28 cellular contexts compared by ENCODE assay signal in the genomic region with DNA sequence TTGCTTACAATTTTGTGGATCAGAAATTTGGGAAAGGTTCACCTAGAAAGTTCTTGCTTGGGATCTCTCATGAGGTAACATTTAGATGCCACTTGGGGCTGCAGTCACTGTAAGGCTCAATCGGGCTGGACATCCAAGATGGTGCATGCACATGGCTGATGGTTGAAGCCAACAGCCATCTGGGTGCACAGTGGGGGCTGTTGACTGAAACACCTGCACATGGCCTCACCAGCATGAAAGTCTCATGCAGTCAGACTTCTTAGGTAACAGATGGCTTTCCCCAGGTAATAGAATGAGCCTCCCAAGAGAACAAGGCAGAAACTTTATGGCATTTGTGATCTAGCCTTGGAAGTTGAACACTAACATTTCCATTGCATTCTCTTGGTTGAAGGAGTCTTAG.
"Had no signal": no experiment of that assay in that cellular context is flagged by ENCODE, and none has a peak within 500 bp of the region (broad histone marks: within the 10 kb centered on the region; RNA-seq: fewer than 3 reads in every experiment).

No MANE protein-coding gene starts in this region.

- H3K4me1 ChIP-seq: adrenal gland, body of pancreas, breast epithelium had no signal

- DNase-seq: activated B cell treated with CpG ODN at 0.5 μM for 24 hours; activated CD4-positive, alpha-beta memory T cell treated with anti-CD3 and anti-CD28 coated beads for 36 hours; activated CD4-positive, alpha-beta T cell treated with anti-CD3 and anti-CD28 coated beads for 4 hours; activated CD4-positive, alpha-beta T cell treated with anti-CD3 and anti-CD28 coated beads, Interleukin-2, amount 10 ng/mL, durations not matched to agents 24 days and 14 days; activated CD4-positive, alpha-beta T cell treated with anti-CD3 and anti-CD28 coated beads, Interleukin-2, amount 50 U/mL, for 1 hour; activated CD4-positive, alpha-beta T cell treated with anti-CD3 and anti-CD28 coated beads, Interleukin-2, amount 50 U/mL, for 4 hours; activated CD4-positive, CD25-positive, alpha-beta regulatory T cell treated with anti-CD3 and anti-CD28 coated beads, Interleukin-2, amount 50 U/mL, for 72 hours; activated CD8-positive, alpha-beta memory T cell treated with anti-CD3 and anti-CD28 coated beads, Interleukin-2, amount 50 U/mL, for 4 hours; activated CD8-positive, alpha-beta T cell treated with anti-CD3 and anti-CD28 coated beads for 36 hours; activated effector memory CD4-positive, alpha-beta T cell treated with anti-CD3 and anti-CD28 coated beads, Interleukin-2, amount 50 U/mL, for 16 hours; activated gamma-delta T cell treated with Interleukin-2 at 50 U/mL for 16 hours; activated naive CD4-positive, alpha-beta T cell; activated naive CD4-positive, alpha-beta T cell treated with anti-CD3 and anti-CD28 coated beads for 36 hours; activated naive CD4-positive, alpha-beta T cell treated with anti-CD3 and anti-CD28 coated beads, Interleukin-2, amount 50 U/mL, for 16 hours; activated naive CD8-positive, alpha-beta T cell treated with anti-CD3 and anti-CD28 coated beads for 36 hours; activated T-cell treated with anti-CD3 and anti-CD28 coated beads for 4 hours; activated T-cell treated with anti-CD3 and anti-CD28 coated beads, Interleukin-2, amount 50 U/mL, for 1 hour; activated T-cell treated with anti-CD3 and anti-CD28 coated beads, Interleukin-2, amount 50 U/mL, for 4 hours; activated T-cell treated with anti-CD3 and anti-CD28 coated beads, Interleukin-2, amount 50 U/mL, for 72 hours; adrenal gland; amniotic stem cell; aorta; body of pancreas; brain microvascular endothelial cell; T-helper 2 cell; T-helper 9 cell had no signal

- H3K36me3 ChIP-seq: adrenal gland, brain microvascular endothelial cell, breast epithelium had no signal

- H3K9me3 ChIP-seq: adrenal gland, body of pancreas, breast epithelium had no signal

- H3K27ac ChIP-seq: adrenal gland, body of pancreas, brain microvascular endothelial cell, breast epithelium, VCaP had no signal

- H3K27me3 ChIP-seq: adrenal gland, body of pancreas, brain microvascular endothelial cell, breast epithelium had no signal

- H3K4me3 ChIP-seq: adrenal gland, body of pancreas, breast epithelium had no signal
